ENCODE assay signal across 29 cellular contexts in genomic region chr22:50595189-50595588, GRCh38. TPM values are rescaled to one million over a fixed set of nuclear protein-coding genes. Genes with fewer than 3 reads are reported as not detected.
"Had no signal": no experiment of that assay in that cellular context is flagged by ENCODE, and none has a peak within 500 bp of the region (broad histone marks: within the 10 kb centered on the region; RNA-seq: fewer than 3 reads in every experiment).

No MANE protein-coding gene starts in this region.

- H3K4me3 ChIP-seq: adrenal gland, esophagus squamous epithelium, heart right ventricle, lower lobe of right lung, ovary, prostate gland, transverse colon had no signal

- H3K4me1 ChIP-seq: lower lobe of right lung, prostate gland had no signal

- H3K27me3 ChIP-seq: adrenal gland, ovary had no signal

- H3K9me3 Mint-ChIP-seq: nephron progenitor cell had no signal

- H3K27ac ChIP-seq: adrenal gland, epithelial cell of prostate, esophagus squamous epithelium, heart right ventricle, lower lobe of right lung, neutrophil, ovary, prostate gland, transverse colon, WERI-Rb-1 had no signal

- H3K9me3 ChIP-seq: adrenal gland, esophagus squamous epithelium, heart right ventricle, lower lobe of right lung, neutrophil, ovary, prostate gland, transverse colon had no signal

- DNase-seq: activated CD4-positive, alpha-beta T cell treated with anti-CD3 and anti-CD28 coated beads for 48 hours; activated CD4-positive, alpha-beta T cell treated with anti-CD3 and anti-CD28 coated beads, Interleukin-2, amount 50 U/mL, for 48 hours; activated CD8-positive, alpha-beta memory T cell treated with anti-CD3 and anti-CD28 coated beads for 24 hours; activated effector memory CD4-positive, alpha-beta T cell treated with Interleukin-2 at 50 U/mL for 16 hours; activated naive CD4-positive, alpha-beta T cell treated with Interleukin-2 at 50 U/mL for 16 hours; adrenal gland; dermis blood vessel endothelial cell; effector CD4-positive, alpha-beta T cell; esophagus squamous epithelium; foreskin melanocyte; heart right ventricle; lower lobe of right lung; mesendoderm; nephron progenitor cell; ovary; stimulated activated naive CD4-positive, alpha-beta T cell treated with Interleukin-2 at 50 U/mL for 16 hours; T-helper 9 cell; transverse colon; WERI-Rb-1 had no signal

- H3K36me3 ChIP-seq: adrenal gland, esophagus squamous epithelium, lower lobe of right lung, neutrophil, ovary, prostate gland, transverse colon had no signal

- H3K27ac Mint-ChIP-seq: activated naive CD8-positive, alpha-beta T cell; nephron progenitor cell had no signal

- H3K4me3 Mint-ChIP-seq: activated naive CD8-positive, alpha-beta T cell; nephron progenitor cell had no signal

- ATAC-seq: activated CD4-positive, CD25-positive, alpha-beta regulatory T cell treated with anti-CD3 and anti-CD28 coated beads, Interleukin-2, amount 50 U/mL, for 24 hours; heart right ventricle; left lobe of liver; lower lobe of right lung had no signal

RNA-seq across cellular contexts. Expression of gene SYCE3, which starts 32.5 kb away (rescaled TPM):
- total RNA-seq: dermis blood vessel endothelial cell; lower lobe of right lung; mononuclear cell; ovary; T-helper 1 cell treated with Interleukin-12 subunit alpha and Interleukin-12 subunit beta and Interleukin-4 antibody, amounts not matched to agents 30 ng/mL and 1 ng/mL, for 36 hours; temporal lobe; transverse colon; urinary bladder had no signal
